Comparison of ENCODE assay signal across 8 cellular contexts in genomic region chr21:33199516-33200217, GRCh38. TPM values are rescaled to one million over a fixed set of nuclear protein-coding genes. Genes with fewer than 3 reads are reported as not detected.
A peak's percentile ranks its signal among the peaks of the same experiment; 100 is the strongest.
DNase-seq lines count a peak whose midpoint lies in the region; ATAC-seq and TF ChIP-seq lines count a peak whose summit lies in the region.

No MANE protein-coding gene starts in this region.

- H3F3A ChIP-seq in DOHH2 (ENCODE audit: control insufficient read depth, insufficient read depth) = peaks cover 7% of the 10 kb centered on the region; the same call in 1 of the 2 replicates

- intact Hi-C loops in tibial artery (cut with DNase I; ENCODE audit: low total_unique reads) = loop anchor here (5.0 to 10.0 kb wide), 2 partner anchors 175 to 248 kb away; no protein-coding TSS in a partner anchor

- H3K27ac ChIP-seq in DOHH2 (ENCODE audit: low read depth, low read length) (no peak overlapping the region), tibial artery (no peak overlapping the region)

- H3K79me2 ChIP-seq in DOHH2 (ENCODE audit: control insufficient read depth, low read length) = no peaks in the 10 kb centered on the region

- TF ChIP-seq CTCF in DOHH2 (IDR thresholded peaks at IDR 0.05; ENCODE audit: low read depth, low read length, poor library complexity, severe bottlenecking) = peak; percentile 89
- peak; percentile 81 for TF ChIP-seq CTCF in LNCaP clone FGC (IDR thresholded peaks at IDR 0.05; ENCODE audit: control insufficient read depth, extremely low read depth, insufficient read depth)
- peak; percentile 77 to 85 for TF ChIP-seq CTCF in tibial artery (IDR thresholded peaks at IDR 0.05)

- H3K27me3 ChIP-seq in DOHH2 (ENCODE audit: control insufficient read depth, low read length) = no peaks in the 10 kb centered on the region
- no peaks in the 10 kb centered on the region for H3K27me3 ChIP-seq in tibial artery

- peak; percentile 62 for ATAC-seq in GM21825 (IDR thresholded peaks at IDR 0.05; ENCODE audit: unreplicated experiment)

- H3K4me3 ChIP-seq in DOHH2 (ENCODE audit: low read length) (no peak overlapping the region), LNCaP clone FGC (ENCODE audit: low read depth, low read length) (no peak overlapping the region), tibial artery (no peak overlapping the region)

- H3K36me3 ChIP-seq in DOHH2 (ENCODE audit: control insufficient read depth, low read length) (no peaks in the 10 kb centered on the region), tibial artery (no peaks in the 10 kb centered on the region)

- no peaks in the 10 kb centered on the region for H4K20me1 ChIP-seq in DOHH2 (ENCODE audit: control insufficient read depth, insufficient read depth, low read depth, low read length)

- H3K4me1 ChIP-seq in DOHH2 (ENCODE audit: control insufficient read depth, low read length) (peaks cover 38% of the 10 kb centered on the region), tibial artery (peaks cover 0 to 15% (median 2%) of the 10 kb centered on the region in 4 donors)

- peak; percentile 74 for DNase-seq in LNCaP clone FGC (ENCODE audit: low read depth)
- peak; percentile 93 for DNase-seq in RKO (ENCODE audit: low spot score)
- peak; percentile 41 to 63 for DNase-seq in activated T-helper 1 cell treated with anti-CD3 and anti-CD28 coated beads, Interleukin-2, amount 50 U/mL, for 16 hours (ENCODE audit: low read depth in 1 of 2, low spot score in 1 of 2)
- DNase-seq in fibroblast of the conjunctiva (ENCODE audit: low read depth) = peak; percentile 89
- peak; percentile 68 for DNase-seq in occipital lobe (lab: John Stamatoyannopoulos, UW)
- DNase-seq in tibial artery = peak; percentile 83 to 88

- no peaks in the 10 kb centered on the region for H3K9me2 ChIP-seq in DOHH2 (replicated peaks; ENCODE audit: control insufficient read depth, low read length)

- H3K4me2 ChIP-seq in DOHH2 (ENCODE audit: low read length) = peak overlapping the region; percentile 35; the same call in 1 of the 2 replicates

- H3K9me3 ChIP-seq in DOHH2 (ENCODE audit: control insufficient read depth, insufficient read depth, low read length) = no peaks in the 10 kb centered on the region
- no peaks in the 10 kb centered on the region for H3K9me3 ChIP-seq in tibial artery

RNA-seq across cellular contexts. Expression of gene IFNAR2, which starts 30.1 kb away (rescaled TPM):
- total RNA-seq in occipital lobe = 9.5 TPM
